Comparison of ENCODE assay signal across 6 cellular contexts in genomic region chr2:131396209-131396608, GRCh38. TPM values are rescaled to one million over a fixed set of nuclear protein-coding genes. Genes with fewer than 3 reads are reported as not detected.
"Had no signal": no experiment of that assay in that cellular context is flagged by ENCODE, and none has a peak within 500 bp of the region (broad histone marks: within the 10 kb centered on the region; RNA-seq: fewer than 3 reads in every experiment).

No MANE protein-coding gene starts in this region.

RNA-seq across cellular contexts. Expression of gene RAB6D, which starts 32.2 kb away (rescaled TPM):
- total RNA-seq: LHCN-M2, MCF 10A, OCI-LY7, PC-9, Right ventricle myocardium superior had no signal
- polyA plus RNA-seq: SK-N-SH had no signal
